9 cellular contexts compared by ENCODE assay signal in genomic region chr16:2842340-2843000, GRCh38. TPM values are rescaled to one million over a fixed set of nuclear protein-coding genes. Genes with fewer than 3 reads are reported as not detected.
DNase-seq lines count a peak whose midpoint lies in the region; FAIRE-seq and TF ChIP-seq lines count a peak whose summit lies in the region.
"Had no signal": no experiment of that assay in that cellular context is flagged by ENCODE, and none has a peak within 500 bp of the region (broad histone marks: within the 10 kb centered on the region; RNA-seq: fewer than 3 reads in every experiment).

No MANE protein-coding gene starts in this region.

- peak; percentile 94 for FAIRE-seq in GM12891 (lab: Jason Lieb, UNC)

- no peaks in the 10 kb centered on the region for H3K36me3 ChIP-seq in adipocyte (ENCODE audit: control insufficient read depth, insufficient read depth, low read length, severe bottlenecking)
- H3K36me3 ChIP-seq in iPS-15b (ENCODE audit: control insufficient read depth, insufficient read depth, low read length) = no peaks in the 10 kb centered on the region
- H3K36me3 ChIP-seq in Caco-2 (ENCODE audit: control insufficient read depth, insufficient read depth, low read length) = no peaks in the 10 kb centered on the region

- no peaks in the 10 kb centered on the region for H3K27me3 Mint-ChIP-seq in T-helper 2 cell treated with Interferon-gamma antibody and Interleukin-4, amounts not matched to agents 5 μg/mL and 100 μg/mL, for 36 hours (ENCODE audit: low read depth)
- H3K27me3 Mint-ChIP-seq in Caco-2 (ENCODE audit: insufficient read depth, unreplicated experiment) = no peaks in the 10 kb centered on the region

- no peaks in the 10 kb centered on the region for H3K9me3 ChIP-seq in adipocyte (ENCODE audit: control insufficient read depth, low read length)
- H3K9me3 ChIP-seq in iPS-15b (ENCODE audit: control insufficient read depth, insufficient read depth, low read length) = no peaks in the 10 kb centered on the region
- H3K9me3 ChIP-seq in Caco-2 = no peaks in the 10 kb centered on the region

- H3K4me1 Mint-ChIP-seq in T-helper 2 cell treated with Interferon-gamma antibody and Interleukin-4, amounts not matched to agents 5 μg/mL and 100 μg/mL, for 36 hours (ENCODE audit: low read depth) = peaks cover 13% of the 10 kb centered on the region
- H3K4me1 Mint-ChIP-seq in Caco-2 (ENCODE audit: low read depth, unreplicated experiment) = peaks cover 10% of the 10 kb centered on the region

- TF ChIP-seq POLR2A in GM12891 (IDR thresholded peaks at IDR 0.05; ENCODE audit: low read depth, low read length) = no peak

- BruUV-seq in Caco-2 (replicated peaks; lab: Mats Ljungman, UMichigan) = no TSS peak

- H3K4me3 ChIP-seq in adipocyte (ENCODE audit: low read length) (peak overlapping the region; percentile 77), iPS-15b (ENCODE audit: low read depth, low read length) (peak overlapping the region; percentile 58), Caco-2 (ENCODE audit: low read depth, low read length) (no peak overlapping the region)

- no peaks in the 10 kb centered on the region for H3K27me3 ChIP-seq in adipocyte (replicated peaks; ENCODE audit: control insufficient read depth, insufficient read depth, low read length)
- peaks cover 14% of the 10 kb centered on the region for H3K27me3 ChIP-seq in iPS-15b (ENCODE audit: control insufficient read depth, insufficient read depth, low read length)
- no peaks in the 10 kb centered on the region for H3K27me3 ChIP-seq in Caco-2 (replicated peaks; ENCODE audit: control insufficient read depth, insufficient read depth, low read length)

- DNase-seq in GM12891 (ENCODE audit: insufficient read length, low spot score) = peak; percentile 75
- DNase-seq in T-helper 2 cell treated with Interferon-gamma antibody and Interleukin-4, amounts not matched to agents 5 μg/mL and 100 μg/mL, for 36 hours (ENCODE audit: low spot score) = peak; percentile 66
- DNase-seq in adipocyte (ENCODE audit: low read depth) = peak; percentile 34
- DNase-seq in stimulated activated CD4-positive, alpha-beta T cell treated with anti-CD3 and anti-CD28 coated beads, Interleukin-2, amount 100 ng/mL, for 48 hours = peak; percentile 85 to 86
- DNase-seq in NCI-H146 (lab: John Stamatoyannopoulos, UW) = no peak
- DNase-seq in NCI-H526 (lab: John Stamatoyannopoulos, UW) = no peak
- DNase-seq in Caco-2 = no peak

- intact Hi-C loops in Caco-2 (cut with micrococcal nuclease; ENCODE audit: unreplicated experiment) = no loop called here

- POLR2A ChIA-PET in Caco-2 (lab: Charles Lee) = no interaction called here

- H3K4me1 ChIP-seq in adipocyte (ENCODE audit: control insufficient read depth, insufficient read depth, low read length) = peaks cover 5% of the 10 kb centered on the region
- no peaks in the 10 kb centered on the region for H3K4me1 ChIP-seq in iPS-15b (ENCODE audit: control insufficient read depth, insufficient read depth, low read length)
- peaks cover 28% of the 10 kb centered on the region for H3K4me1 ChIP-seq in Caco-2

- H3K27ac Mint-ChIP-seq in T-helper 2 cell treated with Interferon-gamma antibody and Interleukin-4, amounts not matched to agents 5 μg/mL and 100 μg/mL, for 36 hours = peak overlapping the region; percentile 78
- no peak overlapping the region for H3K27ac Mint-ChIP-seq in Caco-2 (ENCODE audit: unreplicated experiment)

- CTCF ChIA-PET in Caco-2 (lab: Charles Lee) = interaction anchor here (1.2 kb wide), 1 partner anchor 16 kb away, joined by 3 read pairs; no protein-coding TSS in a partner anchor

- H3K9ac ChIP-seq in adipocyte (ENCODE audit: low read length) = peak overlapping the region; percentile 48
- no peak overlapping the region for H3K9ac ChIP-seq in iPS-15b (ENCODE audit: low read depth, low read length)

- peak overlapping the region; percentile 60 for H3K4me3 Mint-ChIP-seq in T-helper 2 cell treated with Interferon-gamma antibody and Interleukin-4, amounts not matched to agents 5 μg/mL and 100 μg/mL, for 36 hours
- H3K4me3 Mint-ChIP-seq in Caco-2 (ENCODE audit: unreplicated experiment) = no peak overlapping the region

- no peaks in the 10 kb centered on the region for H3K36me3 Mint-ChIP-seq in T-helper 2 cell treated with Interferon-gamma antibody and Interleukin-4, amounts not matched to agents 5 μg/mL and 100 μg/mL, for 36 hours (ENCODE audit: low read depth)
- H3K36me3 Mint-ChIP-seq in Caco-2 (ENCODE audit: insufficient read depth, unreplicated experiment) = peaks cover 6% of the 10 kb centered on the region

- TF ChIP-seq CTCF in Caco-2 (IDR thresholded peaks at IDR 0.05; ENCODE audit: insufficient read depth in 1 of 2, low read depth in 1 of 2, low read length in 1 of 2, severe bottlenecking in 1 of 2, unreplicated experiment in 1 of 2) = no peak

- no peaks in the 10 kb centered on the region for H3K9me3 Mint-ChIP-seq in T-helper 2 cell treated with Interferon-gamma antibody and Interleukin-4, amounts not matched to agents 5 μg/mL and 100 μg/mL, for 36 hours
- H3K9me3 Mint-ChIP-seq in Caco-2 (ENCODE audit: unreplicated experiment) = no peaks in the 10 kb centered on the region

TF ChIP-seq in GM12891, 5 proteins besides CTCF, POLR2A, EP300 and RAD21:
- no peak for TF ChIP-seq SPI1 (IDR thresholded peaks at IDR 0.05; ENCODE audit: low read depth, low read length)
- no peak for TF ChIP-seq PAX5 (IDR thresholded peaks at IDR 0.05; ENCODE audit: insufficient read depth, low read length, severe bottlenecking)
- TF ChIP-seq POLR2AphosphoS5 (IDR thresholded peaks at IDR 0.05; ENCODE audit: low read depth, low read length) = no peak
- no peak for TF ChIP-seq TAF1 (IDR thresholded peaks at IDR 0.05; ENCODE audit: low read depth, low read length)

RNA-seq across cellular contexts. Expression of gene ZG16B, which starts 12.4 kb away (rescaled TPM):
- 8.1 TPM for polyA plus RNA-seq in GM12891 (2012; ENCODE audit: low read depth, missing spikeins)
- 0.34 TPM in 1 of 2 replicates, not detected in the other for total RNA-seq in Caco-2 (2022)

RNA-seq across cellular contexts. Expression of gene PRSS22, which starts 15.5 kb away (rescaled TPM):
- not detected for polyA plus RNA-seq in GM12891 (2012; ENCODE audit: low read depth, missing spikeins)
- 131 TPM in 2 replicates for total RNA-seq in Caco-2 (2022)
- total RNA-seq: T-helper 2 cell treated with Interferon-gamma antibody and Interleukin-4, amounts not matched to agents 100 ng/mL and 5 ng/mL, for 36 hours had no signal

RNA-seq across cellular contexts. Expression of gene PRSS21, which starts 25.4 kb away (rescaled TPM):
- 29.1 TPM for polyA plus RNA-seq in GM12891 (2012; ENCODE audit: low read depth, missing spikeins)
- total RNA-seq in Caco-2 (2022) = not detected in 2 replicates

RNA-seq across cellular contexts. Expression of gene FLYWCH2, which starts 40.5 kb away (rescaled TPM):
- polyA plus RNA-seq in GM12891 (2012; ENCODE audit: low read depth, missing spikeins) = 15.3 TPM
- total RNA-seq in Caco-2 (2022) = 26.0 and 28.7 TPM in 2 replicates

RNA-seq across cellular contexts. Expression of gene PRSS41, which starts 44.2 kb away (rescaled TPM):
- polyA plus RNA-seq in GM12891 (2012; ENCODE audit: low read depth, missing spikeins) = not detected
- not detected in 2 replicates for total RNA-seq in Caco-2 (2022)
- total RNA-seq: T-helper 2 cell treated with Interferon-gamma antibody and Interleukin-4, amounts not matched to agents 100 ng/mL and 5 ng/mL, for 36 hours had no signal

Comparison
In these comparisons a context has a peak if more than half of its experiments do, and no peak if none do; other contexts are left out.
1. DNase-seq: peak in GM12891 (single experiment), T-helper 2 cell treated with Interferon-gamma antibody and Interleukin-4, amounts not matched to agents 5 μg/mL and 100 μg/mL, for 36 hours (single experiment), adipocyte (single experiment) and stimulated activated CD4-positive, alpha-beta T cell treated with anti-CD3 and anti-CD28 coated beads, Interleukin-2, amount 100 ng/mL, for 48 hours (2 of 2); none in NCI-H146 (single experiment), NCI-H526 (0 of 2) and Caco-2 (0 of 2).